In genomic region chr13:52862358-52863206, GRCh38 we compare ENCODE assay signal across 8 cellular contexts.
DNase-seq lines count a peak whose midpoint lies in the region; ATAC-seq and TF ChIP-seq lines count a peak whose summit lies in the region.

No MANE protein-coding gene starts in this region.

- in situ Hi-C loops in GM13977 (cut with MboI; ENCODE audit: low pct_unique_long_range_greater_than_20kb, low sequenced_read_pairs, unreplicated experiment): no loop called here

- peak; percentile 64 for TF ChIP-seq CTCF in GM13977 (IDR thresholded peaks at IDR 0.05; ENCODE audit: extremely low read depth, insufficient read depth, missing control alignments)

- ATAC-seq in GM21528 (IDR thresholded peaks at IDR 0.05; ENCODE audit: low FRiP score, unreplicated experiment) (no peak), HG02642 (IDR thresholded peaks at IDR 0.05; ENCODE audit: poor library complexity, unreplicated experiment) (no peak)

- DNase-seq in CD1c-positive myeloid dendritic cell (ENCODE audit: extremely low spot score): peak; percentile 41
- no peak for DNase-seq in GM13977 (ENCODE audit: low spot score)
- peak; percentile 14 for DNase-seq in RPMI8226
- DNase-seq in islet precursor cell: peak; percentile 64
- DNase-seq in superior temporal gyrus (ENCODE audit: extremely low spot score): no peak
- DNase-seq in stimulated activated CD4-positive, alpha-beta T cell treated with anti-CD3 and anti-CD28 coated beads, Interleukin-12 subunit alpha, Interleukin-12 subunit beta, amount 100 ng/mL, for 4 hours: no peak

Comparison
In these comparisons a context has a peak if more than half of its experiments do, and no peak if none do; other contexts are left out.
1. DNase-seq: peak in CD1c-positive myeloid dendritic cell (single experiment), RPMI8226 (single experiment) and islet precursor cell (single experiment); none in GM13977 (single experiment), superior temporal gyrus (single experiment) and stimulated activated CD4-positive, alpha-beta T cell treated with anti-CD3 and anti-CD28 coated beads, Interleukin-12 subunit alpha, Interleukin-12 subunit beta, amount 100 ng/mL, for 4 hours (single experiment).